In the genomic region with DNA sequence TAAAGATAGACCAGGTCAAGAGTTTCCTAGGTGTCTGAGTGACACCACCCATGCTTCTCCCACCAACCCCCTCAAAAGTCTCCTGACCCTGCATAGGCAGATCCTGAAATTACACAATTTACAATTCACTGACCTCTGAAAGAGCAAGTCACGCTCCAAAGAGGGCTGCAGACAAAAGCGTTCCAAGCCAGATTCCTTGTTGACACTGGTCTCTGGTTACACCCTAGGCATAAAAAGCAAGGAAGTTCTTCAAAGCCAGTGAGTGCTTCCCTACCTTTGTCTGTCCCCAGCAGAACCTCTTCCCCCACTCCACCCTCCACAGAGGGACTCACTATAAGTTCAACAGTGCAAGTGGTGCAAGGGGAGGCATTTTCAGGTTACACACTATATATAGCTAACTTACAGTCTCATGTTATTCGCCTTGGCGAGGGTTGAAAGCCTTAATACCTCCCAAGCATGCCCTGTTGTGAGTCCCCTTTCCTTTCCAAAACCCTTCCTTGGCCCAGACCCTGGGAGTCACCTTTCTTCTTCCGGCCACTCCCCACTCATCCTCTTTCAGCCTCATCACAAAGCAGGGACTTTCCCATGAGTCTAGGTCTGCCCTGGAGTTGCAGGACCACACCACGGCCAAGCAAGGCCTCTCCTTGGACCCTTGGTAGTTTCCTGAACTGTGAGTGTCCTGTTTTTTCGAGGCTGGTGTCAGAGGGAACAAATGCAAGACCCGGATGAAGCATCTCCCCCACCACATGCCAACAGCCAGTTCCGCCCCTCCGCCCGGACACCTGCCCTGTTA, we compare ENCODE assay signal across 12 cellular contexts. TPM values are rescaled to one million over a fixed set of nuclear protein-coding genes. Genes with fewer than 3 reads are reported as not detected.
DNase-seq lines count a peak whose midpoint lies in the region; ATAC-seq and TF ChIP-seq lines count a peak whose summit lies in the region.
"Had no signal": no experiment of that assay in that cellular context is flagged by ENCODE, and none has a peak within 500 bp of the region (broad histone marks: within the 10 kb centered on the region; RNA-seq: fewer than 3 reads in every experiment).

No MANE protein-coding gene starts in this region.

- H3K4me3 Mint-ChIP-seq in central memory CD8-positive, alpha-beta T cell = no peak overlapping the region
- peak overlapping the region in 5 of 10 donors; percentile 12 to 30 (median 18) for H3K4me3 Mint-ChIP-seq in naive thymus-derived CD4-positive, alpha-beta T cell
- no peak overlapping the region for H3K4me3 Mint-ChIP-seq in HFFc6
- no peak overlapping the region for H3K4me3 Mint-ChIP-seq in activated CD4-positive, alpha-beta T cell treated with anti-CD3 and anti-CD28 coated beads for 36 hours
- H3K4me3 Mint-ChIP-seq: activated T-cell treated with anti-CD3 and anti-CD28 coated beads, Interleukin-2, amount 50 U/mL, for 24 hours had no signal

- H3K4me1 ChIP-seq in naive thymus-derived CD4-positive, alpha-beta T cell (ENCODE audit: control insufficient read depth in 2 of 2, insufficient read depth in 2 of 2, low read length in 2 of 2) = peaks cover 5 to 13% of the 10 kb centered on the region in 2 donors

- peaks cover 1% of the 10 kb centered on the region for H3K36me3 Mint-ChIP-seq in central memory CD8-positive, alpha-beta T cell (ENCODE audit: insufficient read depth)
- peaks cover 0 to 10% (median 2%) of the 10 kb centered on the region in 5 donors for H3K36me3 Mint-ChIP-seq in naive thymus-derived CD4-positive, alpha-beta T cell
- no peaks in the 10 kb centered on the region for H3K36me3 Mint-ChIP-seq in HFFc6 (ENCODE audit: low read depth)
- H3K36me3 Mint-ChIP-seq in activated CD4-positive, alpha-beta T cell treated with anti-CD3 and anti-CD28 coated beads for 36 hours (ENCODE audit: low read depth) = no peaks in the 10 kb centered on the region

- H3K9me3 Mint-ChIP-seq in central memory CD8-positive, alpha-beta T cell = no peaks in the 10 kb centered on the region
- H3K9me3 Mint-ChIP-seq in naive thymus-derived CD4-positive, alpha-beta T cell = peaks cover 0 to 3% (median 0%) of the 10 kb centered on the region in 11 donors
- H3K9me3 Mint-ChIP-seq in HFFc6 = no peaks in the 10 kb centered on the region
- H3K9me3 Mint-ChIP-seq in activated CD4-positive, alpha-beta T cell treated with anti-CD3 and anti-CD28 coated beads for 36 hours (ENCODE audit: low read depth) = no peaks in the 10 kb centered on the region
- H3K9me3 Mint-ChIP-seq: activated T-cell treated with anti-CD3 and anti-CD28 coated beads, Interleukin-2, amount 50 U/mL, for 24 hours had no signal

- no peak for DNase-seq in central memory CD8-positive, alpha-beta T cell (ENCODE audit: low spot score in 2 of 2)
- DNase-seq in naive thymus-derived CD4-positive, alpha-beta T cell = no peak
- DNase-seq in HFFc6 (no peak), KBM-7 (no peak)
- no peak for DNase-seq in activated CD4-positive, alpha-beta T cell treated with anti-CD3 and anti-CD28 coated beads for 36 hours
- DNase-seq: activated T-cell treated with anti-CD3 and anti-CD28 coated beads, Interleukin-2, amount 50 U/mL, for 24 hours; kidney glomerular epithelial cell; sigmoid colon had no signal

- TF ChIP-seq CTCF in 22Rv1 (IDR thresholded peaks at IDR 0.05) (no peak), HFFc6 (IDR thresholded peaks at IDR 0.05) (no peak)

- intact Hi-C loops in naive thymus-derived CD4-positive, alpha-beta T cell (cut with micrococcal nuclease) = loop anchor here in 1 of 2 donors (10.0 kb wide), 1 partner anchor 59 kb away; the partner anchor contains the start of gene KLF3
- intact Hi-C loops in activated CD4-positive, alpha-beta T cell treated with anti-CD3 and anti-CD28 coated beads for 36 hours (cut with DNase I, micrococcal nuclease) = no loop called here

- in situ Hi-C loops in KBM-7 (cut with MboI; ENCODE audit: low pct_unique_long_range_greater_than_20kb, low sequenced_read_pairs) = no loop called here

- no peak for ATAC-seq in central memory CD8-positive, alpha-beta T cell (replicated peaks; ENCODE audit: extremely low read depth, poor library complexity, severe bottlenecking)
- no peak for ATAC-seq in naive thymus-derived CD4-positive, alpha-beta T cell
- no peak for ATAC-seq in GM21825 (IDR thresholded peaks at IDR 0.05; ENCODE audit: unreplicated experiment)
- ATAC-seq in activated CD4-positive, alpha-beta T cell treated with anti-CD3 and anti-CD28 coated beads for 36 hours = no peak

- H3K27me3 ChIP-seq in naive thymus-derived CD4-positive, alpha-beta T cell (ENCODE audit: control insufficient read depth in 2 of 2, insufficient read depth in 2 of 2, low read length in 2 of 2) = no peaks in the 10 kb centered on the region
- H3K27me3 ChIP-seq: cardiac muscle cell, sigmoid colon had no signal

- no peaks in the 10 kb centered on the region for H3K36me3 ChIP-seq in naive thymus-derived CD4-positive, alpha-beta T cell (ENCODE audit: control insufficient read depth in 2 of 3, insufficient read depth in 3 of 3, low read length in 3 of 3)
- H3K36me3 ChIP-seq: cardiac muscle cell, sigmoid colon had no signal

- no peaks in the 10 kb centered on the region for H3K27me3 Mint-ChIP-seq in central memory CD8-positive, alpha-beta T cell
- H3K27me3 Mint-ChIP-seq in naive thymus-derived CD4-positive, alpha-beta T cell = peaks cover 0 to 10% (median 0%) of the 10 kb centered on the region in 5 donors
- peaks cover 15% of the 10 kb centered on the region for H3K27me3 Mint-ChIP-seq in HFFc6 (ENCODE audit: insufficient read depth)
- no peaks in the 10 kb centered on the region for H3K27me3 Mint-ChIP-seq in activated CD4-positive, alpha-beta T cell treated with anti-CD3 and anti-CD28 coated beads for 36 hours
- H3K27me3 Mint-ChIP-seq: activated T-cell treated with anti-CD3 and anti-CD28 coated beads, Interleukin-2, amount 50 U/mL, for 24 hours had no signal

- TF ChIP-seq RAD21 in Ishikawa (IDR thresholded peaks at IDR 0.05; ENCODE audit: low read depth) = no peak

- no peaks in the 10 kb centered on the region for H3K9me3 ChIP-seq in naive thymus-derived CD4-positive, alpha-beta T cell (ENCODE audit: control insufficient read depth in 2 of 3, low read length in 3 of 3)
- H3K9me3 ChIP-seq: sigmoid colon had no signal

- CTCF ChIA-PET in naive thymus-derived CD4-positive, alpha-beta T cell (lab: Charles Lee) = no interaction called here
- CTCF ChIA-PET in activated CD4-positive, alpha-beta T cell treated with anti-CD3 and anti-CD28 coated beads for 36 hours (lab: Charles Lee) = no interaction called here

- H3K27ac Mint-ChIP-seq in central memory CD8-positive, alpha-beta T cell (ENCODE audit: low read depth) = peak overlapping the region; percentile 23
- peak overlapping the region in 8 of 9 donors; percentile 21 to 61 (median 43) for H3K27ac Mint-ChIP-seq in naive thymus-derived CD4-positive, alpha-beta T cell
- H3K27ac Mint-ChIP-seq in HFFc6 = no peak overlapping the region
- no peak overlapping the region for H3K27ac Mint-ChIP-seq in activated CD4-positive, alpha-beta T cell treated with anti-CD3 and anti-CD28 coated beads for 36 hours
- H3K27ac Mint-ChIP-seq: activated T-cell treated with anti-CD3 and anti-CD28 coated beads, Interleukin-2, amount 50 U/mL, for 24 hours had no signal

- POLR2A ChIA-PET in naive thymus-derived CD4-positive, alpha-beta T cell (lab: Charles Lee) = no interaction called here
- POLR2A ChIA-PET in activated CD4-positive, alpha-beta T cell treated with anti-CD3 and anti-CD28 coated beads for 36 hours (lab: Charles Lee) = no interaction called here

- TF ChIP-seq EP300 in Ishikawa (IDR thresholded peaks at IDR 0.05; ENCODE audit: borderline replicate concordance) = no peak

- H3K27ac ChIP-seq in 22Rv1 = peak overlapping the region; percentile 15; the same call in 1 of the 2 replicates
- no peak overlapping the region for H3K27ac ChIP-seq in naive thymus-derived CD4-positive, alpha-beta T cell (ENCODE audit: low read depth, low read length)

- no peak overlapping the region for H3K4me3 ChIP-seq in naive thymus-derived CD4-positive, alpha-beta T cell (ENCODE audit: low read length)
- H3K4me3 ChIP-seq: cardiac muscle cell, sigmoid colon had no signal

- H3K4me1 Mint-ChIP-seq in central memory CD8-positive, alpha-beta T cell = peaks cover 32% of the 10 kb centered on the region
- peaks cover 31 to 66% (median 44%) of the 10 kb centered on the region in 7 donors for H3K4me1 Mint-ChIP-seq in naive thymus-derived CD4-positive, alpha-beta T cell
- H3K4me1 Mint-ChIP-seq in HFFc6 (ENCODE audit: low read depth) = no peaks in the 10 kb centered on the region; the same call in 1 of the 2 replicates
- H3K4me1 Mint-ChIP-seq in activated CD4-positive, alpha-beta T cell treated with anti-CD3 and anti-CD28 coated beads for 36 hours = peaks cover 30% of the 10 kb centered on the region

TF ChIP-seq in Ishikawa, 13 proteins besides CTCF, POLR2A, EP300 and RAD21:
- TF ChIP-seq CEBPB (IDR thresholded peaks at IDR 0.05) (0 out of 2 replicates have a peak, but pooled peaks have one; percentile 14), TCF12 (IDR thresholded peaks at IDR 0.05; ENCODE audit: low read depth) (no peak)
TF ChIP-seq in Ishikawa: peak in this region for 1.

RNA-seq across cellular contexts. Expression of gene KLF3, which starts 58.0 kb away (rescaled TPM):
- total RNA-seq in naive thymus-derived CD4-positive, alpha-beta T cell = 100 to 1,000 TPM in 4 of 5 experiments, 10 to 100 TPM in 1; 21.0 to 142 (median 132) TPM
- 10 to 100 TPM; 68.7 to 84.7 TPM for polyA plus RNA-seq in naive thymus-derived CD4-positive, alpha-beta T cell
- 10 to 100 TPM; 10.7 to 17.1 (median 14.0) TPM for total RNA-seq in HFFc6 (2021; fragmentation: NEBNext Ultra II Directional; extraction: Animal tissue kit (Norgen Biotek cat#: 25700))
- total RNA-seq in activated CD4-positive, alpha-beta T cell treated with anti-CD3 and anti-CD28 coated beads for 36 hours = 1 to 10 TPM; 6.1 to 6.2 TPM

Comparison
In these comparisons a context has a peak if more than half of its experiments do, and no peak if none do; other contexts are left out.
1. H3K27ac Mint-ChIP-seq: peak in central memory CD8-positive, alpha-beta T cell (single experiment) and naive thymus-derived CD4-positive, alpha-beta T cell (8 of 9); none in HFFc6 (single experiment) and activated CD4-positive, alpha-beta T cell treated with anti-CD3 and anti-CD28 coated beads for 36 hours (single experiment).